In the genomic region with DNA sequence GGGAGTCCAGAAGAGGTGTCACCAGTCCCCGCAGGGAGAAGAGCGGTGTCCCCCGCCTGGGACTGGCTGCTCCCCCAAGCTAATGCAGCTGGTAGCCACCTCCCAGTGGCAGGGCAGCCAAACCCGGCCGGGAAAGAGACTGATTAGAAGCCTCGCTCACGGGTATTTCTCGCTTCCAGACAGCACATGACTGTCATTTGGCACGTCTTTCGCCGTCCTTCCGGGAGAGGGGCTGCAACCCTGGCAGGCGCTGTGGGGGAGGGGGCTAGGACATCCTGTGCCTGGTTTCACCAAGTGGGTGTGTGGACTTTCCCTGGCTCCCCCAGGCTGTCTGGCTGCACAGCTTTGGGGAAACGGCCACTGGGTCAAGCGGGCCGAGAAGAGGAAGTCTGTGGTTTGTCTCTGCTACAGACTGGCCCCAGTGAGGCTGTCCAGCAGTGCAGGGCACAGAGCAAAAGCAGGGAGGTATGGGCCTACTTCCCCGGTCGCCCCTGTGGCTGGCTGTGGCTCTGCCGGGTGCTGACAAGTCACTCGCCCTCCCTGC, we compare ENCODE assay signal across 9 cellular contexts. TPM values are rescaled to one million over a fixed set of nuclear protein-coding genes. Genes with fewer than 3 reads are reported as not detected.
DNase-seq lines count a peak whose midpoint lies in the region; ATAC-seq and TF ChIP-seq lines count a peak whose summit lies in the region.
"Had no signal": no experiment of that assay in that cellular context is flagged by ENCODE, and none has a peak within 500 bp of the region (broad histone marks: within the 10 kb centered on the region; RNA-seq: fewer than 3 reads in every experiment).

No MANE protein-coding gene starts in this region.

- 69% methylated on average over 15 of the region's 20 CpGs for WGBS in mammary epithelial cell (ENCODE audit: low coverage, missing lambda C conversion rate)

- no TSS peak for BruUV-seq in mammary epithelial cell (replicated peaks; lab: Mats Ljungman, UMichigan)

- H3K9me3 ChIP-seq in breast epithelium (no peaks in the 10 kb centered on the region), mammary epithelial cell (replicated peaks; ENCODE audit: insufficient read depth, low read length) (no peaks in the 10 kb centered on the region), mucosa of rectum (ENCODE audit: control insufficient read depth in 2 of 2, low read length in 2 of 2) (no peaks in the 10 kb centered on the region)

- no peak overlapping the region for H3K4me2 ChIP-seq in mammary epithelial cell (ENCODE audit: insufficient read depth, low read depth, low read length)

- dilution Hi-C loops in mammary epithelial cell (cut with HindIII; ENCODE audit: low sequenced_read_pairs), result no loop called here

- H3K9ac ChIP-seq in mammary epithelial cell (ENCODE audit: insufficient read depth, low read length), result no peak overlapping the region
- peak overlapping the region in 1 of 2 donors; percentile 53 for H3K9ac ChIP-seq in mucosa of rectum (ENCODE audit: low read depth in 1 of 2, low read length in 2 of 2)

- intact Hi-C loops in breast epithelium (cut with DNase I; ENCODE audit: low total_unique reads) (no loop called here), mammary epithelial cell (cut with micrococcal nuclease) (no loop called here), dorsolateral prefrontal cortex (cut with DNase I) (loop anchor here in 1 of 2 donors (5.0 kb wide), 1 partner anchor 74 kb away; no protein-coding TSS in a partner anchor)

- H3K4me3 ChIP-seq in breast epithelium (peak overlapping the region; percentile 100), mammary epithelial cell (replicated peaks in 1 of 3; ENCODE audit: insufficient read depth in 1 of 3, low read depth in 2 of 3, low read length in 3 of 3) (no peak overlapping the region), dorsolateral prefrontal cortex (peak overlapping the region in 53 of 59 donors; percentile 9 to 100 (median 84)), mucosa of rectum (ENCODE audit: low read length in 2 of 2) (no peak overlapping the region)

- ATAC-seq in foreskin keratinocyte, result no peak

- TF ChIP-seq POLR2A in breast epithelium (IDR thresholded peaks at IDR 0.05), result no peak

- no peaks in the 10 kb centered on the region for H3K36me3 ChIP-seq in breast epithelium
- no peaks in the 10 kb centered on the region for H3K36me3 ChIP-seq in mammary epithelial cell (ENCODE audit: insufficient read depth, low read length)
- H3K36me3 ChIP-seq in mucosa of rectum (ENCODE audit: control insufficient read depth in 2 of 2, insufficient read depth in 2 of 2, low read length in 2 of 2), result peaks cover 0 to under 1% of the 10 kb centered on the region in 2 donors

- TF ChIP-seq CTCF in breast epithelium (IDR thresholded peaks at IDR 0.05), result no peak
- TF ChIP-seq CTCF in mammary epithelial cell (conservative IDR thresholded peaks at IDR 0.05 in 1 of 2, IDR thresholded peaks at IDR 0.05 in 1 of 2; ENCODE audit: extremely low read depth in 1 of 2, insufficient read depth in 1 of 2, low read depth in 1 of 2, low read length in 2 of 2), result no peak
- no peak for TF ChIP-seq CTCF in dorsolateral prefrontal cortex (IDR thresholded peaks at IDR 0.05 in 54 of 56, conservative IDR thresholded peaks at IDR 0.05 in 2 of 56; ENCODE audit: low read depth in 1 of 56, partially characterized antibody in 56 of 56)
- TF ChIP-seq CTCF in foreskin keratinocyte (conservative IDR thresholded peaks at IDR 0.05), result no peak

- CTCF ChIA-PET in mammary epithelial cell (lab: Charles Lee; ENCODE audit: low non-redundant PET), result no interaction called here

- no peak overlapping the region for H2AFZ ChIP-seq in mammary epithelial cell (ENCODE audit: low read depth, low read length)

- H3K27me3 ChIP-seq in breast epithelium, result no peaks in the 10 kb centered on the region
- no peaks in the 10 kb centered on the region for H3K27me3 ChIP-seq in mammary epithelial cell (ENCODE audit: insufficient read depth, low read length)
- H3K27me3 ChIP-seq in dorsolateral prefrontal cortex, result no peaks in the 10 kb centered on the region
- H3K27me3 ChIP-seq in mucosa of rectum (ENCODE audit: control insufficient read depth in 2 of 2, insufficient read depth in 2 of 2, low read length in 2 of 2), result no peaks in the 10 kb centered on the region
- H3K27me3 ChIP-seq in foreskin keratinocyte, result no peaks in the 10 kb centered on the region

- H4K20me1 ChIP-seq in mammary epithelial cell (ENCODE audit: insufficient read depth, low read length), result peaks cover 6% of the 10 kb centered on the region

- peaks cover 79% of the 10 kb centered on the region for H3K79me2 ChIP-seq in mammary epithelial cell (ENCODE audit: insufficient read depth, low read length)

- in situ Hi-C loops in mammary epithelial cell (cut with MboI; ENCODE audit: low sequenced_read_pairs in 2 of 2), result no loop called here

- DNase-seq in breast epithelium (ENCODE audit: low spot score in 2 of 2), result peak in 1 of 2 donors; percentile 58
- DNase-seq in mammary epithelial cell, result no peak
- peak in 5 of 10 donors; percentile 43 to 66 (median 60) for DNase-seq in dorsolateral prefrontal cortex
- DNase-seq in activated CD4-positive, CD25-positive, alpha-beta regulatory T cell treated with anti-CD3 and anti-CD28 coated beads, Interleukin-2, amount 50 U/mL, for 72 hours, result no peak
- no peak for DNase-seq in kidney tubule cell (ENCODE audit: low spot score)
- no peak for DNase-seq in AG20443 (ENCODE audit: low spot score)
- no peak for DNase-seq in foreskin keratinocyte

- H3K4me1 ChIP-seq in breast epithelium (peaks cover 46 to 59% of the 10 kb centered on the region in 2 donors), mammary epithelial cell (ENCODE audit: insufficient read depth, low read length) (peaks cover 60% of the 10 kb centered on the region), mucosa of rectum (ENCODE audit: control insufficient read depth in 2 of 2, insufficient read depth in 2 of 2, low read length in 2 of 2) (peaks cover 61 to 66% of the 10 kb centered on the region in 2 donors), foreskin keratinocyte (peaks cover 5% of the 10 kb centered on the region)

- peak overlapping the region; percentile 98 to 100 for H3K27ac ChIP-seq in breast epithelium
- no peak overlapping the region for H3K27ac ChIP-seq in mammary epithelial cell (ENCODE audit: insufficient read depth, low read depth, low read length)
- peak overlapping the region; percentile 15 to 96 (median 82) for H3K27ac ChIP-seq in dorsolateral prefrontal cortex
- peak overlapping the region; percentile 53 to 78 for H3K27ac ChIP-seq in mucosa of rectum (ENCODE audit: low read depth in 2 of 2, low read length in 2 of 2)
- H3K27ac ChIP-seq in foreskin keratinocyte, result no peak overlapping the region
- H3K27ac ChIP-seq: C4-2B had no signal

RNA-seq across cellular contexts. Expression of a gene that starts 3.8 kb away (rescaled TPM):
- total RNA-seq in breast epithelium, result 100 to 1,000 TPM; 311 to 770 (median 330) TPM
- 100 to 1,000 TPM; 184 to 302 TPM for total RNA-seq in mammary epithelial cell
- polyA plus RNA-seq in mammary epithelial cell, result 301 TPM
- polyA minus RNA-seq in mammary epithelial cell, result 426 TPM
- total RNA-seq in dorsolateral prefrontal cortex, result 100 to 1,000 TPM; 342 to 666 (median 436) TPM
- 240 and 248 TPM in 2 replicates for total RNA-seq in foreskin keratinocyte
- polyA plus RNA-seq in foreskin keratinocyte, result 454 and 491 TPM in 2 replicates

RNA-seq across cellular contexts. Expression of a gene that starts 19.7 kb away (rescaled TPM):
- 10 to 100 TPM; 36.8 to 44.9 (median 37.2) TPM for total RNA-seq in breast epithelium
- total RNA-seq in mammary epithelial cell, result 10 to 100 TPM; 38.3 to 49.9 TPM
- 23.4 TPM for polyA plus RNA-seq in mammary epithelial cell
- polyA minus RNA-seq in mammary epithelial cell, result 5.9 TPM
- 10 to 100 TPM; 23.7 to 48.6 (median 34.3) TPM for total RNA-seq in dorsolateral prefrontal cortex
- 66.7 and 70.1 TPM in 2 replicates for total RNA-seq in foreskin keratinocyte
- polyA plus RNA-seq in foreskin keratinocyte, result 58.5 and 64.5 TPM in 2 replicates

Comparison
In these comparisons a context has a peak if more than half of its experiments do, and no peak if none do; other contexts are left out.
1. H3K27ac ChIP-seq: peak in breast epithelium (2 of 2), dorsolateral prefrontal cortex (59 of 59) and mucosa of rectum (2 of 2); none in mammary epithelial cell (single experiment) and foreskin keratinocyte (single experiment).
2. H3K4me3 ChIP-seq: peak in breast epithelium (3 of 3) and dorsolateral prefrontal cortex (53 of 59); none in mammary epithelial cell (0 of 3) and mucosa of rectum (0 of 2).